ENCODE assay signal across 8 cellular contexts in genomic region chr19:18416778-18417249, GRCh38. TPM values are rescaled to one million over a fixed set of nuclear protein-coding genes. Genes with fewer than 3 reads are reported as not detected.
DNase-seq lines count a peak whose midpoint lies in the region; ATAC-seq, FAIRE-seq and TF ChIP-seq lines count a peak whose summit lies in the region.

No MANE protein-coding gene starts in this region.

- CTCF ChIA-PET in RWPE1 (lab: Yijun Ruan, JAX) = interaction anchor here (0.5 to 1.0 kb wide), 5 partner anchors 12 to 613 kb away, joined by 3 to 4 read pairs (median 4); no protein-coding TSS in a partner anchor

- no peak overlapping the region for H3K4me3 ChIP-seq in KMS-11 (IDR thresholded peaks at IDR 0.05; ENCODE audit: insufficient read depth, low read depth, low read length)
- peak overlapping the region; percentile 59 to 77 for H3K4me3 ChIP-seq in neutrophil (ENCODE audit: low read depth in 1 of 2, low read length in 1 of 2)

- H3K27ac Mint-ChIP-seq in activated naive CD8-positive, alpha-beta T cell treated with anti-CD3 and anti-CD28 coated beads, Interleukin-2, amount 50 U/mL, for 24 hours = peak overlapping the region; percentile 79
- peak overlapping the region; percentile 92 for H3K27ac Mint-ChIP-seq in glutamatergic neuron (ENCODE audit: unreplicated experiment)

- no peaks in the 10 kb centered on the region for H3K9me3 ChIP-seq in neutrophil

- no peaks in the 10 kb centered on the region for H4K20me1 ChIP-seq in KMS-11 (ENCODE audit: insufficient read depth)

- H3K4me1 ChIP-seq in KMS-11 (ENCODE audit: low read depth, poor library complexity, severe bottlenecking) (peaks cover 51% of the 10 kb centered on the region), neutrophil (ENCODE audit: control insufficient read depth in 1 of 2, insufficient read depth in 1 of 2, low read depth in 1 of 2, low read length in 1 of 2) (peaks cover 53 to 54% of the 10 kb centered on the region in 2 experiments)

- peaks cover 19% of the 10 kb centered on the region; the same call in 1 of the 2 replicates for H3K27me3 ChIP-seq in KMS-11 (ENCODE audit: insufficient read depth, low read depth)
- H3K27me3 ChIP-seq in neutrophil = peaks cover 97% of the 10 kb centered on the region

- H3K79me2 ChIP-seq in KMS-11 (ENCODE audit: insufficient read depth, low read depth) = 0 out of 2 replicates have a peak, but pooled peaks cover 8% of the 10 kb centered on the region

- H3K4me2 ChIP-seq in KMS-11 = peak overlapping the region; percentile 84

- DNase-seq in COLO668 (lab: John Stamatoyannopoulos, UW; ENCODE audit: unreplicated experiment) = peak; percentile 89
- DNase-seq in RWPE1 (ENCODE audit: low spot score) = no peak
- DNase-seq in activated naive CD8-positive, alpha-beta T cell treated with anti-CD3 and anti-CD28 coated beads, Interleukin-2, amount 50 U/mL, for 24 hours = peak; percentile 78
- peak; percentile 96 for DNase-seq in glutamatergic neuron
- DNase-seq in urothelium cell line (ENCODE audit: low spot score) = peak; percentile 82

- H3K36me3 ChIP-seq in KMS-11 (ENCODE audit: insufficient read depth) = no peaks in the 10 kb centered on the region
- H3K36me3 ChIP-seq in neutrophil = no peaks in the 10 kb centered on the region

- no peaks in the 10 kb centered on the region for H3K9me3 Mint-ChIP-seq in activated naive CD8-positive, alpha-beta T cell treated with anti-CD3 and anti-CD28 coated beads, Interleukin-2, amount 50 U/mL, for 24 hours
- peaks cover 16% of the 10 kb centered on the region for H3K9me3 Mint-ChIP-seq in glutamatergic neuron (ENCODE audit: unreplicated experiment)

- H3K4me1 Mint-ChIP-seq in activated naive CD8-positive, alpha-beta T cell treated with anti-CD3 and anti-CD28 coated beads, Interleukin-2, amount 50 U/mL, for 24 hours = peaks cover 62% of the 10 kb centered on the region
- peaks cover 18% of the 10 kb centered on the region for H3K4me1 Mint-ChIP-seq in glutamatergic neuron (ENCODE audit: low read depth, unreplicated experiment)

- H3K27me3 Mint-ChIP-seq in activated naive CD8-positive, alpha-beta T cell treated with anti-CD3 and anti-CD28 coated beads, Interleukin-2, amount 50 U/mL, for 24 hours = peaks cover 30% of the 10 kb centered on the region
- peaks cover 11% of the 10 kb centered on the region for H3K27me3 Mint-ChIP-seq in glutamatergic neuron (ENCODE audit: unreplicated experiment)

- no peak for FAIRE-seq in urothelium cell line (lab: Jason Lieb, UNC)

- H3K9ac ChIP-seq in KMS-11 = peak overlapping the region; percentile 56; the same call in 1 of the 2 replicates

- peak overlapping the region; percentile 68 for H3K4me3 Mint-ChIP-seq in activated naive CD8-positive, alpha-beta T cell treated with anti-CD3 and anti-CD28 coated beads, Interleukin-2, amount 50 U/mL, for 24 hours
- peak overlapping the region; percentile 83 for H3K4me3 Mint-ChIP-seq in glutamatergic neuron (ENCODE audit: unreplicated experiment)

- H3K36me3 Mint-ChIP-seq in activated naive CD8-positive, alpha-beta T cell treated with anti-CD3 and anti-CD28 coated beads, Interleukin-2, amount 50 U/mL, for 24 hours (ENCODE audit: low read depth) = peaks cover 6% of the 10 kb centered on the region
- H3K36me3 Mint-ChIP-seq in glutamatergic neuron (ENCODE audit: unreplicated experiment) = no peaks in the 10 kb centered on the region

- H3K27ac ChIP-seq in KMS-11 (peak overlapping the region; percentile 41; the same call in 1 of the 2 replicates), RWPE1 (peak overlapping the region; percentile 86), neutrophil (peak overlapping the region; percentile 72)

- POLR2A ChIA-PET in RWPE1 (lab: Yijun Ruan, JAX; ENCODE audit: low non-redundant PET) = no interaction called here

- ATAC-seq in activated naive CD8-positive, alpha-beta T cell treated with anti-CD3 and anti-CD28 coated beads, Interleukin-2, amount 50 U/mL, for 24 hours = peak; percentile 22
- no peak for ATAC-seq in HG03108 (IDR thresholded peaks at IDR 0.05; ENCODE audit: unreplicated experiment)

- no peak for TF ChIP-seq CTCF in KMS-11 (conservative IDR thresholded peaks at IDR 0.05; ENCODE audit: low read depth, low read length)
- TF ChIP-seq CTCF in RWPE1 (conservative IDR thresholded peaks at IDR 0.05; ENCODE audit: low read depth) = no peak
- TF ChIP-seq CTCF in glutamatergic neuron (IDR thresholded peaks at IDR 0.05; ENCODE audit: partially characterized antibody, unreplicated experiment) = no peak
- TF ChIP-seq CTCF in neutrophil (IDR thresholded peaks at IDR 0.05) = no peak

- H2AFZ ChIP-seq in KMS-11 (ENCODE audit: low read depth) = peak overlapping the region; percentile 93

RNA-seq across cellular contexts. Expression of gene SSBP4, which starts 2.4 kb away (rescaled TPM):
- 177 TPM for total RNA-seq in glutamatergic neuron (ENCODE audit: unreplicated experiment)

RNA-seq across cellular contexts. Expression of gene LRRC25, which starts 19.4 kb away (rescaled TPM):
- total RNA-seq in glutamatergic neuron (ENCODE audit: unreplicated experiment) = not detected

RNA-seq across cellular contexts. Expression of gene ISYNA1, which starts 21.1 kb away (rescaled TPM):
- 111 TPM for total RNA-seq in glutamatergic neuron (ENCODE audit: unreplicated experiment)

RNA-seq across cellular contexts. Expression of gene GDF15, which starts 30.9 kb away (rescaled TPM):
- 8.9 TPM for total RNA-seq in glutamatergic neuron (ENCODE audit: unreplicated experiment)
